In the genomic region with DNA sequence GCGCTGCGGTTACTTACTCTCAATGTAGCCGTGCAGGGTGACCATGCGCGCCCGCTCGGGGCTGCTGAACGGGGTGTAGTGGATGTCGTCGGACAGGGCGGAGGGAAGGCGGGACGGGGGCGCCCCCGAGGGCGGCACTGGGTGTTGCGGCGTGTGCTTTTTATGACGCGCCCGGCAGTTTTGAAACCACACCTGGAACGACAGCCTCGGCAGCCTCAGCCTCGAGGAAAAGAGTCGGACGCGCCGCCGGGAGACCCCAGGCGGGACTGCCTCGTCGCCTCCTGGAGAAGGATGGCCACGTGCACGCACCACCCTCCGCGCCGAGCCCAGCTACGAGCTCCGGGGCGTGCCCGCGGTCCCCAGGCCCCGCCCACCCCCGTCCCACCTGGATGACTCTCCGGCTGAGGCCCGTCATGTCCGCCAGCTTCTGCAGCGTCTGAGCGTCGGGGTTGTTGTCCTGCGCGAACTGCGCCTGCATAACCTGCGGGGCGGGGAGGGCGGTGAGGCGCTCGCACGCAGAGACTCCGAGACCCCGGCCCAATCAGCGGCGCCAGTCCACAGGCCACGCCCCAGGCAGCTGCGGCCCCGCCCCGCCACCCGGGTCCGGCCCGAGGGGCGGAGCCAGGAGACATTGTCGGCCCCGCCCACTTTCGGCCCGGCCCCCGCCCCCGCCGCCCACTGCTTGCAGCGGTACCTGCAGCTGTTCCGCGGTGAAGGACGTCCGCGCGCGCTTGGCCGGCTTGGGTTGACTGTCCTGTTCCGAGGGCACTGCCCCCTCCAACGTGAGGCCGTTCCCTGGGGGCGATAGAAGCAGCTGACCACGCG, we compare ENCODE assay signal across 1 cellular context.
A peak's percentile ranks its signal among the peaks of the same experiment; 100 is the strongest.
TF ChIP-seq lines count a peak whose summit lies in the region.

No MANE protein-coding gene starts in this region.

TF ChIP-seq in WTC11, 78 proteins besides CTCF, POLR2A, EP300 and RAD21 (continued from another document and continues in another):
- peak; percentile 94; the same call in 1 of the 2 replicates for TF ChIP-seq FOXP4 (CRISPR knock-in tag; IDR thresholded peaks at IDR 0.05)
- TF ChIP-seq ZBTB43 (CRISPR knock-in tag; IDR thresholded peaks at IDR 0.05) = peak; percentile 84
- TF ChIP-seq, protein P1, sequence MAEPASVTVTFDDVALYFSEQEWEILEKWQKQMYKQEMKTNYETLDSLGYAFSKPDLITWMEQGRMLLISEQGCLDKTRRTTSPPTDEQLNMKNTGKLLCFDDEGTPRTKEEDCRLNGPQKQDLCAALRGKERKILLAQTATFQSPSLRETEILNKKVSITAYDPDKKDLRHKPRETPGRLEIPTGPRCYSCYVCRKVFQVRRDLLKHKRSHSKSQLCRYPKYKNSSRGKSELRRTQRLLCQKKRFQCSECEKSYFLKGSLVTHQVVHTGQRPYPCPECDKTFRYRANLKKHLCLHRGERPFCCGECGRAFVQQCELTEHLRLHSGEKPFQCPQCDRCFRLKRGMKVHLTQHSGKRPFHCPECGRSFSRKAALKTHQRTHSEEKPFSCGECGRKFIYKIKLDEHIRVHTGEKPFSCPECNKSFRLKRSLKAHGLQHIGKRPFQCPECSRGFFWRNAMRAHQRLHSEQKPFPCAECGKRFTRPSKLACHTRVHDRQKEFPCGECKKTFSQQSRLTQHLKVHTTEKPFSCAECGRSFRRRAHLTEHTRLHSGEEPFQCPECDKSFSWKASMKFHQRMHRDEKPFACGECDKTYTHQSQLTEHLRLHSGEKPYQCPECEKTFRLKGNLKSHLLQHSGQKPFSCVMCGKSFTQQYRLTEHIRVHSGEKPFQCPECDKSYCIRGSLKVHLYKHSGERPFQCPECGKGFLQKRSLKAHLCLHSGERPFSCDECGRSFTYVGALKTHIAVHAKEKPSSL (CRISPR knock-in tag; conservative IDR thresholded peaks at IDR 0.05) = no peak
- TF ChIP-seq SP1 (CRISPR knock-in tag; conservative IDR thresholded peaks at IDR 0.05) = peak; percentile 69
- TF ChIP-seq IRF1 (CRISPR knock-in tag; IDR thresholded peaks at IDR 0.05) = peak; percentile 84; the same call in 1 of the 2 replicates
- TF ChIP-seq CREB1 (CRISPR knock-in tag; IDR thresholded peaks at IDR 0.05) = peak; percentile 89
- TF ChIP-seq ZBTB21 (CRISPR knock-in tag; IDR thresholded peaks at IDR 0.05; ENCODE audit: borderline replicate concordance) = peak; percentile 61; the same call in 1 of the 2 replicates
- peak; percentile 91 for TF ChIP-seq RELA (CRISPR knock-in tag; IDR thresholded peaks at IDR 0.05; ENCODE audit: borderline replicate concordance)
- TF ChIP-seq ZNF317 (CRISPR knock-in tag; IDR thresholded peaks at IDR 0.05; ENCODE audit: borderline replicate concordance, low read depth) = peak; percentile 68
- no peak for TF ChIP-seq CBFB (CRISPR knock-in tag; IDR thresholded peaks at IDR 0.05; ENCODE audit: low read depth)
- TF ChIP-seq JUN (CRISPR knock-in tag; IDR thresholded peaks at IDR 0.05) = peak; percentile 62; the same call in 1 of the 2 replicates
- TF ChIP-seq E2F5 (CRISPR knock-in tag; IDR thresholded peaks at IDR 0.05) = peak; percentile 91
- TF ChIP-seq MYBL2 (CRISPR knock-in tag; IDR thresholded peaks at IDR 0.05) = peak; percentile 91
- TF ChIP-seq SOX15 (CRISPR knock-in tag; IDR thresholded peaks at IDR 0.05) = no peak
- TF ChIP-seq, protein P2, sequence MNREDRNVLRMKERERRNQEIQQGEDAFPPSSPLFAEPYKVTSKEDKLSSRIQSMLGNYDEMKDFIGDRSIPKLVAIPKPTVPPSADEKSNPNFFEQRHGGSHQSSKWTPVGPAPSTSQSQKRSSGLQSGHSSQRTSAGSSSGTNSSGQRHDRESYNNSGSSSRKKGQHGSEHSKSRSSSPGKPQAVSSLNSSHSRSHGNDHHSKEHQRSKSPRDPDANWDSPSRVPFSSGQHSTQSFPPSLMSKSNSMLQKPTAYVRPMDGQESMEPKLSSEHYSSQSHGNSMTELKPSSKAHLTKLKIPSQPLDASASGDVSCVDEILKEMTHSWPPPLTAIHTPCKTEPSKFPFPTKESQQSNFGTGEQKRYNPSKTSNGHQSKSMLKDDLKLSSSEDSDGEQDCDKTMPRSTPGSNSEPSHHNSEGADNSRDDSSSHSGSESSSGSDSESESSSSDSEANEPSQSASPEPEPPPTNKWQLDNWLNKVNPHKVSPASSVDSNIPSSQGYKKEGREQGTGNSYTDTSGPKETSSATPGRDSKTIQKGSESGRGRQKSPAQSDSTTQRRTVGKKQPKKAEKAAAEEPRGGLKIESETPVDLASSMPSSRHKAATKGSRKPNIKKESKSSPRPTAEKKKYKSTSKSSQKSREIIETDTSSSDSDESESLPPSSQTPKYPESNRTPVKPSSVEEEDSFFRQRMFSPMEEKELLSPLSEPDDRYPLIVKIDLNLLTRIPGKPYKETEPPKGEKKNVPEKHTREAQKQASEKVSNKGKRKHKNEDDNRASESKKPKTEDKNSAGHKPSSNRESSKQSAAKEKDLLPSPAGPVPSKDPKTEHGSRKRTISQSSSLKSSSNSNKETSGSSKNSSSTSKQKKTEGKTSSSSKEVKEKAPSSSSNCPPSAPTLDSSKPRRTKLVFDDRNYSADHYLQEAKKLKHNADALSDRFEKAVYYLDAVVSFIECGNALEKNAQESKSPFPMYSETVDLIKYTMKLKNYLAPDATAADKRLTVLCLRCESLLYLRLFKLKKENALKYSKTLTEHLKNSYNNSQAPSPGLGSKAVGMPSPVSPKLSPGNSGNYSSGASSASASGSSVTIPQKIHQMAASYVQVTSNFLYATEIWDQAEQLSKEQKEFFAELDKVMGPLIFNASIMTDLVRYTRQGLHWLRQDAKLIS (CRISPR knock-in tag; IDR thresholded peaks at IDR 0.05; ENCODE audit: borderline replicate concordance) = no peak
- TF ChIP-seq NR2C2 (CRISPR knock-in tag; IDR thresholded peaks at IDR 0.05) = peak; percentile 56
- TF ChIP-seq TEAD4 (CRISPR knock-in tag; IDR thresholded peaks at IDR 0.05) = 0 out of 2 replicates have a peak, but pooled peaks have one; percentile 12
- peak; percentile 87 for TF ChIP-seq FOXK1 (CRISPR knock-in tag; IDR thresholded peaks at IDR 0.05)
- peak; percentile 93 for TF ChIP-seq ETV6 (CRISPR knock-in tag; IDR thresholded peaks at IDR 0.05)
- peak; percentile 90 for TF ChIP-seq ESRRA (CRISPR knock-in tag; IDR thresholded peaks at IDR 0.05; ENCODE audit: borderline replicate concordance)
- no peak for TF ChIP-seq ZNF263 (CRISPR knock-in tag; IDR thresholded peaks at IDR 0.05; ENCODE audit: low read depth)
- TF ChIP-seq RORB (CRISPR knock-in tag; IDR thresholded peaks at IDR 0.05) = no peak
- peak; percentile 27; the same call in 1 of the 2 replicates for TF ChIP-seq SMAD3 (CRISPR knock-in tag; IDR thresholded peaks at IDR 0.05; ENCODE audit: borderline replicate concordance)
- TF ChIP-seq ZNF219 (CRISPR knock-in tag; IDR thresholded peaks at IDR 0.05; ENCODE audit: borderline replicate concordance) = 0 out of 2 replicates have a peak, but pooled peaks have one; percentile 62
- TF ChIP-seq ZNF232 (CRISPR knock-in tag; IDR thresholded peaks at IDR 0.05) = peak; percentile 82; the same call in 1 of the 2 replicates
- peak; percentile 95 for TF ChIP-seq NFE2L1 (CRISPR knock-in tag; IDR thresholded peaks at IDR 0.05)
- TF ChIP-seq, protein P3, sequence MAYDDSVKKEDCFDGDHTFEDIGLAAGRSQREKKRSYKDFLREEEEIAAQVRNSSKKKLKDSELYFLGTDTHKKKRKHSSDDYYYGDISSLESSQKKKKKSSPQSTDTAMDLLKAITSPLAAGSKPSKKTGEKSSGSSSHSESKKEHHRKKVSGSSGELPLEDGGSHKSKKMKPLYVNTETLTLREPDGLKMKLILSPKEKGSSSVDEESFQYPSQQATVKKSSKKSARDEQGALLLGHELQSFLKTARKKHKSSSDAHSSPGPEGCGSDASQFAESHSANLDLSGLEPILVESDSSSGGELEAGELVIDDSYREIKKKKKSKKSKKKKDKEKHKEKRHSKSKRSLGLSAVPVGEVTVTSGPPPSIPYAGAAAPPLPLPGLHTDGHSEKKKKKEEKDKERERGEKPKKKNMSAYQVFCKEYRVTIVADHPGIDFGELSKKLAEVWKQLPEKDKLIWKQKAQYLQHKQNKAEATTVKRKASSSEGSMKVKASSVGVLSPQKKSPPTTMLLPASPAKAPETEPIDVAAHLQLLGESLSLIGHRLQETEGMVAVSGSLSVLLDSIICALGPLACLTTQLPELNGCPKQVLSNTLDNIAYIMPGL (CRISPR knock-in tag; IDR thresholded peaks at IDR 0.05) = peak; percentile 65; the same call in 1 of the 2 replicates
- TF ChIP-seq ATF6 (CRISPR knock-in tag; IDR thresholded peaks at IDR 0.05) = 0 out of 2 replicates have a peak, but pooled peaks have one; percentile 42
- TF ChIP-seq GABPB1 (CRISPR knock-in tag; IDR thresholded peaks at IDR 0.05) = peak; percentile 63; the same call in 1 of the 2 replicates
- peak; percentile 45; the same call in 1 of the 2 replicates for TF ChIP-seq NFYB (CRISPR knock-in tag; conservative IDR thresholded peaks at IDR 0.05; ENCODE audit: low read depth)
- peak; percentile 97; the same call in 1 of the 2 replicates for TF ChIP-seq KAT7 (CRISPR knock-in tag; IDR thresholded peaks at IDR 0.05; ENCODE audit: borderline replicate concordance)
- peak; percentile 88; the same call in 1 of the 2 replicates for TF ChIP-seq ELF4 (CRISPR knock-in tag; IDR thresholded peaks at IDR 0.05; ENCODE audit: low read depth)
- TF ChIP-seq, protein P4, sequence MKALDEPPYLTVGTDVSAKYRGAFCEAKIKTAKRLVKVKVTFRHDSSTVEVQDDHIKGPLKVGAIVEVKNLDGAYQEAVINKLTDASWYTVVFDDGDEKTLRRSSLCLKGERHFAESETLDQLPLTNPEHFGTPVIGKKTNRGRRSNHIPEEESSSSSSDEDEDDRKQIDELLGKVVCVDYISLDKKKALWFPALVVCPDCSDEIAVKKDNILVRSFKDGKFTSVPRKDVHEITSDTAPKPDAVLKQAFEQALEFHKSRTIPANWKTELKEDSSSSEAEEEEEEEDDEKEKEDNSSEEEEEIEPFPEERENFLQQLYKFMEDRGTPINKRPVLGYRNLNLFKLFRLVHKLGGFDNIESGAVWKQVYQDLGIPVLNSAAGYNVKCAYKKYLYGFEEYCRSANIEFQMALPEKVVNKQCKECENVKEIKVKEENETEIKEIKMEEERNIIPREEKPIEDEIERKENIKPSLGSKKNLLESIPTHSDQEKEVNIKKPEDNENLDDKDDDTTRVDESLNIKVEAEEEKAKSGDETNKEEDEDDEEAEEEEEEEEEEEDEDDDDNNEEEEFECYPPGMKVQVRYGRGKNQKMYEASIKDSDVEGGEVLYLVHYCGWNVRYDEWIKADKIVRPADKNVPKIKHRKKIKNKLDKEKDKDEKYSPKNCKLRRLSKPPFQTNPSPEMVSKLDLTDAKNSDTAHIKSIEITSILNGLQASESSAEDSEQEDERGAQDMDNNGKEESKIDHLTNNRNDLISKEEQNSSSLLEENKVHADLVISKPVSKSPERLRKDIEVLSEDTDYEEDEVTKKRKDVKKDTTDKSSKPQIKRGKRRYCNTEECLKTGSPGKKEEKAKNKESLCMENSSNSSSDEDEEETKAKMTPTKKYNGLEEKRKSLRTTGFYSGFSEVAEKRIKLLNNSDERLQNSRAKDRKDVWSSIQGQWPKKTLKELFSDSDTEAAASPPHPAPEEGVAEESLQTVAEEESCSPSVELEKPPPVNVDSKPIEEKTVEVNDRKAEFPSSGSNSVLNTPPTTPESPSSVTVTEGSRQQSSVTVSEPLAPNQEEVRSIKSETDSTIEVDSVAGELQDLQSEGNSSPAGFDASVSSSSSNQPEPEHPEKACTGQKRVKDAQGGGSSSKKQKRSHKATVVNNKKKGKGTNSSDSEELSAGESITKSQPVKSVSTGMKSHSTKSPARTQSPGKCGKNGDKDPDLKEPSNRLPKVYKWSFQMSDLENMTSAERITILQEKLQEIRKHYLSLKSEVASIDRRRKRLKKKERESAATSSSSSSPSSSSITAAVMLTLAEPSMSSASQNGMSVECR (CRISPR knock-in tag; IDR thresholded peaks at IDR 0.05; ENCODE audit: borderline replicate concordance) = peak; percentile 91; the same call in 1 of the 2 replicates
